In genomic region chr1:226125097-226125630, GRCh38 we compare ENCODE assay signal across 8 cellular contexts.
DNase-seq lines count a peak whose midpoint lies in the region; ATAC-seq and TF ChIP-seq lines count a peak whose summit lies in the region.

No MANE protein-coding gene starts in this region.

- BruUV-seq in Calu3 (replicated peaks; lab: Mats Ljungman, UMichigan): no TSS peak

- H3K27me3 Mint-ChIP-seq in Calu3 (ENCODE audit: unreplicated experiment): no peaks in the 10 kb centered on the region

- no peak overlapping the region for H3K4me3 ChIP-seq in H7 (ENCODE audit: insufficient read depth, low read depth, low read length)
- H3K4me3 ChIP-seq in right cardiac atrium (ENCODE audit: low read length): no peak overlapping the region

- H3K4me1 Mint-ChIP-seq in Calu3 (ENCODE audit: low read depth, unreplicated experiment): peaks cover 65% of the 10 kb centered on the region

- TF ChIP-seq CTCF in Calu3 (IDR thresholded peaks at IDR 0.05; ENCODE audit: unreplicated experiment): peak; percentile 98

- H3K4me1 ChIP-seq in right cardiac atrium (ENCODE audit: control insufficient read depth, insufficient read depth, low read length): no peaks in the 10 kb centered on the region

- peaks cover 73% of the 10 kb centered on the region for H3K36me3 Mint-ChIP-seq in Calu3 (ENCODE audit: insufficient read depth, unreplicated experiment)

- peaks cover 10% of the 10 kb centered on the region for H3K27me3 ChIP-seq in H7 (ENCODE audit: control insufficient read depth, insufficient read depth, low read length)
- no peaks in the 10 kb centered on the region for H3K27me3 ChIP-seq in right cardiac atrium (ENCODE audit: control insufficient read depth, insufficient read depth)

- 4% methylated on average over 12 of the region's 12 CpGs for WGBS in right cardiac atrium

- CTCF ChIA-PET in Calu3 (lab: Charles Lee): interaction anchor here (0.5 to 3.7 kb wide), 27 partner anchors 9 to 703 kb away, joined by 3 to 50 read pairs (median 5); partner anchors contain the start of genes H3-3A, LIN9 and PARP1

- H3K9me3 ChIP-seq in right cardiac atrium (ENCODE audit: control insufficient read depth, low read length): no peaks in the 10 kb centered on the region

- H3K36me3 ChIP-seq in H7 (replicated peaks; ENCODE audit: control insufficient read depth, insufficient read depth, low read length): no peaks in the 10 kb centered on the region

- H3K9me3 Mint-ChIP-seq in Calu3 (ENCODE audit: low read depth, unreplicated experiment): no peaks in the 10 kb centered on the region

- no peak overlapping the region for H3K27ac ChIP-seq in right cardiac atrium (ENCODE audit: low read length)

- DNase-seq in Calu3: peak; percentile 96
- peak; percentile 95 for DNase-seq in H7
- peak; percentile 67 for DNase-seq in NCI-H2029 (lab: John Stamatoyannopoulos, UW)
- DNase-seq in T-helper 9 cell: peak; percentile 88
- peak in 54 of 56 donors; percentile 10 to 89 (median 56) for DNase-seq in amygdala (lab: John Stamatoyannopoulos, UW)
- peak; percentile 80 to 94 (median 93) for DNase-seq in right cardiac atrium
- peak; percentile 93 for DNase-seq in sciatic nerve (ENCODE audit: low spot score)
- DNase-seq in middle frontal gyrus (ENCODE audit: extremely low spot score, low spot score): no peak

- intact Hi-C loops in Calu3 (cut with micrococcal nuclease; ENCODE audit: unreplicated experiment): loop anchor here (1.0 to 5.0 kb wide), 3 partner anchors 57 to 207 kb away; no protein-coding TSS in a partner anchor
- intact Hi-C loops in right cardiac atrium (cut with DNase I): loop anchor here in 3 of 4 donors (2.0 to 10.0 kb wide), 4 partner anchors 60 to 207 kb away; partner anchors contain the start of gene H3-3A (in 1 of the 3)
- intact Hi-C loops in sciatic nerve (cut with DNase I): no loop called here

- H3K4me3 Mint-ChIP-seq in Calu3 (ENCODE audit: low read depth, unreplicated experiment): peak overlapping the region; percentile 82

- ATAC-seq in right cardiac atrium (peak in 1 of 2 donors; percentile 40), sciatic nerve (peak; percentile 70)

- H3K27ac Mint-ChIP-seq in Calu3 (ENCODE audit: unreplicated experiment): peak overlapping the region; percentile 84
